In genomic region chr3:4748701-4749378, GRCh38 we compare ENCODE assay signal across 10 cellular contexts.
A peak's percentile ranks its signal among the peaks of the same experiment; 100 is the strongest.
DNase-seq lines count a peak whose midpoint lies in the region; ATAC-seq and TF ChIP-seq lines count a peak whose summit lies in the region.
"Had no signal": no experiment of that assay in that cellular context is flagged by ENCODE, and none has a peak within 500 bp of the region (broad histone marks: within the 10 kb centered on the region; RNA-seq: fewer than 3 reads in every experiment).

No MANE protein-coding gene starts in this region.

- H3K4me1 ChIP-seq in H9 (ENCODE audit: insufficient read depth, low read length) (peaks cover 2% of the 10 kb centered on the region; the same call in 1 of the 2 replicates), PC-9 (replicated peaks; ENCODE audit: insufficient read depth) (peaks cover 34% of the 10 kb centered on the region)

- no CpG with 5 or more reads among the region's 16 CpGs for WGBS in H9 (ENCODE audit: extremely low coverage, insufficient read length, low lambda C conversion rate)

- H3K79me1 ChIP-seq in H9 (ENCODE audit: insufficient read depth, low read depth, low read length, poor library complexity, severe bottlenecking), result no peaks in the 10 kb centered on the region

- H3K4ac ChIP-seq in H9 (ENCODE audit: low read depth, low read length), result no peak overlapping the region

- H3K27me3 Mint-ChIP-seq in H9 (ENCODE audit: low read depth) (no peaks in the 10 kb centered on the region; the same call in 1 of the 2 replicates), naive B cell (no peaks in the 10 kb centered on the region), glutamatergic neuron (ENCODE audit: unreplicated experiment) (no peaks in the 10 kb centered on the region)

- no peak overlapping the region for H4K91ac ChIP-seq in H9 (ENCODE audit: insufficient read length, low read depth, low read length)

- POLR2A ChIA-PET in PC-9 (lab: Charles Lee; ENCODE audit: unreplicated experiment), result interaction anchor here (0.6 to 0.7 kb wide), 3 partner anchors 11 to 238 kb away, joined by 3 read pairs; no protein-coding TSS in a partner anchor

- H4K8ac ChIP-seq in H9 (replicated peaks; ENCODE audit: insufficient read length, low read depth, low read length), result no peak overlapping the region

- H3K14ac ChIP-seq in H9 (ENCODE audit: insufficient read depth, low read length), result no peak overlapping the region

- TF ChIP-seq CTCF in GM13977 (IDR thresholded peaks at IDR 0.05; ENCODE audit: extremely low read depth, insufficient read depth, missing control alignments) (no peak), H9 (conservative IDR thresholded peaks at IDR 0.05) (no peak), PC-9 (conservative IDR thresholded peaks at IDR 0.05) (no peak), glutamatergic neuron (IDR thresholded peaks at IDR 0.05; ENCODE audit: partially characterized antibody, unreplicated experiment) (no peak)

- no peaks in the 10 kb centered on the region for H3K9me2 ChIP-seq in PC-9 (ENCODE audit: insufficient read depth)

- H2AFZ ChIP-seq in H9 (ENCODE audit: low read length), result no peak overlapping the region
- H2AFZ ChIP-seq in PC-9, result no peak overlapping the region

- H3K4me3 ChIP-seq in PC-9, result no peak overlapping the region
- H3K4me3 ChIP-seq: BLaER1 had no signal

- no peak for ATAC-seq in naive B cell (ENCODE audit: low read depth in 2 of 2)
- no peak for ATAC-seq in sciatic nerve

- H3K9me3 ChIP-seq in H9 (ENCODE audit: control insufficient read depth, low read depth, low read length) (no peaks in the 10 kb centered on the region), PC-9 (ENCODE audit: insufficient read depth, low read depth) (no peaks in the 10 kb centered on the region)
- H3K9me3 ChIP-seq: BLaER1 had no signal

- H3T11ph ChIP-seq in H9 (ENCODE audit: low read length), result no peak overlapping the region

- H3K9me3 Mint-ChIP-seq in H9 (no peaks in the 10 kb centered on the region), naive B cell (no peaks in the 10 kb centered on the region), glutamatergic neuron (ENCODE audit: unreplicated experiment) (no peaks in the 10 kb centered on the region)

- peaks cover 4% of the 10 kb centered on the region; the same call in 1 of the 2 replicates for H3F3A ChIP-seq in PC-9 (ENCODE audit: insufficient read depth, low read depth)

- no peak overlapping the region for H4K5ac ChIP-seq in H9 (ENCODE audit: insufficient read length, low read depth, low read length)

- H2BK12ac ChIP-seq in H9 (ENCODE audit: insufficient read length, low read depth, low read length), result no peak overlapping the region

- H2BK15ac ChIP-seq in H9 (ENCODE audit: low read depth, low read length), result no peak overlapping the region

- H2BK120ac ChIP-seq in H9 (ENCODE audit: low read depth, low read length, poor library complexity, severe bottlenecking), result no peak overlapping the region

- no peaks in the 10 kb centered on the region for H3K23me2 ChIP-seq in H9 (ENCODE audit: insufficient read length, low read depth, low read length, poor library complexity, severe bottlenecking)

- H3K9ac ChIP-seq in H9 (ENCODE audit: extremely low read depth, insufficient read length, low read length), result no peak overlapping the region
- H3K9ac ChIP-seq: BLaER1 had no signal

- peak overlapping the region; percentile 29 for H3K18ac ChIP-seq in H9 (ENCODE audit: insufficient read length, low read depth, low read length)

- H2BK20ac ChIP-seq in H9 (ENCODE audit: low read depth, low read length, poor library complexity, severe bottlenecking), result no peak overlapping the region

- H3K56ac ChIP-seq in H9 (ENCODE audit: insufficient read length, low read depth, low read length), result no peak overlapping the region

- peak; percentile 50 for DNase-seq in GM13977 (ENCODE audit: low spot score)
- DNase-seq in H9, result no peak
- peak; percentile 77 for DNase-seq in MV-4-11 (lab: John Stamatoyannopoulos, UW)
- no peak for DNase-seq in naive B cell
- DNase-seq in PC-9, result no peak
- DNase-seq in sciatic nerve (ENCODE audit: low spot score), result no peak
- DNase-seq in activated CD4-positive, alpha-beta T cell treated with anti-CD3 and anti-CD28 coated beads for 48 hours, result no peak
- DNase-seq in glutamatergic neuron, result no peak
- DNase-seq: stimulated activated CD4-positive, alpha-beta T cell treated with anti-CD3 and anti-CD28 coated beads, Interleukin-15, amount 100 ng/mL, for 24 hours had no signal

- no TSS peak for BruUV-seq in PC-9 (replicated peaks; lab: Mats Ljungman, UMichigan)

- CTCF ChIA-PET in PC-9 (lab: Charles Lee), result no interaction called here

- H3K27ac ChIP-seq in H9 (ENCODE audit: insufficient read length, low read depth, low read length) (no peak overlapping the region), PC-9 (no peak overlapping the region)
- H3K27ac ChIP-seq: BLaER1 had no signal

- no peak overlapping the region for H2BK5ac ChIP-seq in H9 (ENCODE audit: insufficient read length, low read length)

- H3K4me3 Mint-ChIP-seq in H9 (no peak overlapping the region), naive B cell (no peak overlapping the region), glutamatergic neuron (ENCODE audit: unreplicated experiment) (no peak overlapping the region)

- no peak overlapping the region for H3K27ac Mint-ChIP-seq in H9
- H3K27ac Mint-ChIP-seq in naive B cell, result peak overlapping the region in 4 of 6 donors; percentile 39 to 87 (median 69)
- no peak overlapping the region for H3K27ac Mint-ChIP-seq in glutamatergic neuron (ENCODE audit: unreplicated experiment)

- H3K79me2 ChIP-seq in H9 (ENCODE audit: insufficient read depth, low read length), result no peaks in the 10 kb centered on the region
- H3K79me2 ChIP-seq in PC-9 (ENCODE audit: low read depth), result no peaks in the 10 kb centered on the region

- H2AK5ac ChIP-seq in H9 (ENCODE audit: insufficient read length, low read length), result no peak overlapping the region

- no peaks in the 10 kb centered on the region for H3K27me3 ChIP-seq in H9 (ENCODE audit: insufficient read depth, low read length)
- H3K27me3 ChIP-seq in PC-9 (ENCODE audit: insufficient read depth, low read depth), result no peaks in the 10 kb centered on the region
- H3K27me3 ChIP-seq: BLaER1 had no signal

- no peak overlapping the region for H3K4me2 ChIP-seq in H9 (ENCODE audit: insufficient read depth, insufficient read length, low read length)
- no peak overlapping the region for H3K4me2 ChIP-seq in PC-9
- H3K4me2 ChIP-seq: BLaER1 had no signal

- no peaks in the 10 kb centered on the region for H4K20me1 ChIP-seq in H9 (ENCODE audit: control insufficient read depth, insufficient read depth, insufficient read length)
- H4K20me1 ChIP-seq in PC-9 (ENCODE audit: insufficient read depth), result no peaks in the 10 kb centered on the region
- H4K20me1 ChIP-seq: BLaER1 had no signal

- no peaks in the 10 kb centered on the region for H3K36me3 ChIP-seq in PC-9 (ENCODE audit: low read depth)

- H3K23ac ChIP-seq in H9 (ENCODE audit: insufficient read length, low read depth, low read length), result no peak overlapping the region

- intact Hi-C loops in PC-9 (cut with micrococcal nuclease; ENCODE audit: unreplicated experiment), result no loop called here
- intact Hi-C loops in sciatic nerve (cut with DNase I), result no loop called here

- H3K4me1 Mint-ChIP-seq in H9 (peaks cover 13 to 17% of the 10 kb centered on the region in 2 experiments), naive B cell (peaks cover 22 to 45% (median 34%) of the 10 kb centered on the region in 3 donors), glutamatergic neuron (ENCODE audit: low read depth, unreplicated experiment) (peaks cover 6% of the 10 kb centered on the region)

- H3K36me3 Mint-ChIP-seq in H9 (ENCODE audit: insufficient read depth in 1 of 3, low read depth in 3 of 3), result no peaks in the 10 kb centered on the region; a peak in 2 of 7 replicates
- H3K36me3 Mint-ChIP-seq in naive B cell, result peaks cover 27 to 41% of the 10 kb centered on the region in 2 donors
- H3K36me3 Mint-ChIP-seq in glutamatergic neuron (ENCODE audit: unreplicated experiment), result peaks cover 5% of the 10 kb centered on the region

- in situ Hi-C loops in GM13977 (cut with MboI; ENCODE audit: low pct_unique_long_range_greater_than_20kb, low sequenced_read_pairs, unreplicated experiment), result no loop called here

Comparison
In these comparisons a context has a peak if more than half of its experiments do, and no peak if none do; other contexts are left out.
1. DNase-seq: peak in GM13977 (single experiment) and MV-4-11 (single experiment); none in H9 (single experiment), naive B cell (single experiment), PC-9 (0 of 2), sciatic nerve (single experiment), activated CD4-positive, alpha-beta T cell treated with anti-CD3 and anti-CD28 coated beads for 48 hours (single experiment) and glutamatergic neuron (single experiment).
2. H3K27ac Mint-ChIP-seq: peak in naive B cell (4 of 6); none in H9 (0 of 3) and glutamatergic neuron (single experiment).